11 cellular contexts compared by ENCODE assay signal in genomic region chr2:42752299-42752698, GRCh38. TPM values are rescaled to one million over a fixed set of nuclear protein-coding genes. Genes with fewer than 3 reads are reported as not detected.
DNase-seq lines count a peak whose midpoint lies in the region; ATAC-seq and TF ChIP-seq lines count a peak whose summit lies in the region.
"Had no signal": no experiment of that assay in that cellular context is flagged by ENCODE, and none has a peak within 500 bp of the region (broad histone marks: within the 10 kb centered on the region; RNA-seq: fewer than 3 reads in every experiment).

No MANE protein-coding gene starts in this region.

- no peaks in the 10 kb centered on the region for H3K9me3 ChIP-seq in lower lobe of right lung

- H3K36me3 Mint-ChIP-seq in type B pancreatic cell, result peaks cover 3% of the 10 kb centered on the region

- DNase-seq in MV-4-11 (lab: John Stamatoyannopoulos, UW) (peak; percentile 99), lower lobe of right lung (no peak), HCEC 1CT (no peak), lower leg skin (ENCODE audit: low spot score in 2 of 2) (no peak), type B pancreatic cell (ENCODE audit: extremely low spot score, unreplicated experiment) (no peak)
- no peak for DNase-seq in stimulated activated naive CD4-positive, alpha-beta T cell (lab: John Stamatoyannopoulos, UW)
- DNase-seq: activated naive CD4-positive, alpha-beta T cell treated with anti-CD3 and anti-CD28 coated beads, Interleukin-2, amount 50 U/mL, for 16 hours; NCI-H510A had no signal

- peaks cover 27% of the 10 kb centered on the region for H3K4me1 ChIP-seq in lower lobe of right lung
- H3K4me1 ChIP-seq: parathyroid adenoma had no signal

- TF ChIP-seq CTCF in lower lobe of right lung (IDR thresholded peaks at IDR 0.05), result no peak
- TF ChIP-seq CTCF in lower leg skin (IDR thresholded peaks at IDR 0.05), result no peak
- no peak for TF ChIP-seq CTCF in type B pancreatic cell (conservative IDR thresholded peaks at IDR 0.05)

- no peaks in the 10 kb centered on the region for H3K9me3 Mint-ChIP-seq in type B pancreatic cell

- no peak for TF ChIP-seq POLR2A in lower leg skin (IDR thresholded peaks at IDR 0.05)

- H3K27ac ChIP-seq in lower lobe of right lung, result no peak overlapping the region
- H3K27ac ChIP-seq: parathyroid adenoma had no signal

- H3K36me3 ChIP-seq in lower lobe of right lung, result peaks cover 8% of the 10 kb centered on the region

- 69 to 85% methylated on average over 1 of the region's 1 CpG for WGBS in lower leg skin, 2 donors

- ATAC-seq in GM18858 (IDR thresholded peaks at IDR 0.05; ENCODE audit: unreplicated experiment), result peak; percentile 81
- peak; percentile 60 for ATAC-seq in HG02642 (IDR thresholded peaks at IDR 0.05; ENCODE audit: poor library complexity, unreplicated experiment)
- peak; percentile 73 to 86 for ATAC-seq in lower lobe of right lung

- intact Hi-C loops in lower lobe of right lung (cut with DNase I), result no loop called here
- intact Hi-C loops in lower leg skin (cut with DNase I; ENCODE audit: low total_unique reads), result no loop called here

- no peak overlapping the region for H3K4me3 Mint-ChIP-seq in type B pancreatic cell

- peaks cover 26% of the 10 kb centered on the region for H3K4me1 Mint-ChIP-seq in type B pancreatic cell (ENCODE audit: unreplicated experiment)

- no peaks in the 10 kb centered on the region for H3K27me3 ChIP-seq in lower lobe of right lung (ENCODE audit: low read depth)

- no peaks in the 10 kb centered on the region for H3K27me3 Mint-ChIP-seq in type B pancreatic cell

- H3K4me3 ChIP-seq in lower lobe of right lung (no peak overlapping the region), lower leg skin (ENCODE audit: low read depth, poor library complexity, severe bottlenecking) (no peak overlapping the region)

- no peak overlapping the region for H3K27ac Mint-ChIP-seq in type B pancreatic cell

RNA-seq across cellular contexts. Expression of gene OXER1, which starts 11.6 kb away (rescaled TPM):
- total RNA-seq in lower lobe of right lung (1.9 TPM), lower leg skin (1 to 10 TPM in 2 of 4 donors, under 1 TPM in 1, not detected in 1; 0.84 to 2.5 (median 1.7) TPM), type B pancreatic cell (ENCODE audit: low replicate concordance) (2.3 and 2.8 TPM in 2 replicates)

RNA-seq across cellular contexts. Expression of gene HAAO, which starts 40.1 kb away (rescaled TPM):
- total RNA-seq in lower lobe of right lung, result 6.1 TPM
- 1 to 10 TPM; 1.7 to 4.3 (median 3.3) TPM for total RNA-seq in lower leg skin
- total RNA-seq in type B pancreatic cell (ENCODE audit: low replicate concordance), result 9.4 and 10.0 TPM in 2 replicates
